10 cellular contexts compared by ENCODE assay signal in genomic region chr12:47867496-47867941, GRCh38. TPM values are rescaled to one million over a fixed set of nuclear protein-coding genes. Genes with fewer than 3 reads are reported as not detected.
DNase-seq lines count a peak whose midpoint lies in the region; ATAC-seq and TF ChIP-seq lines count a peak whose summit lies in the region.
"Had no signal": no experiment of that assay in that cellular context is flagged by ENCODE, and none has a peak within 500 bp of the region (broad histone marks: within the 10 kb centered on the region; RNA-seq: fewer than 3 reads in every experiment).

No MANE protein-coding gene starts in this region.

- H3K9me3 ChIP-seq in gastroesophageal sphincter: no peaks in the 10 kb centered on the region
- H3K9me3 ChIP-seq: thoracic aorta had no signal

- TF ChIP-seq CTCF in gastroesophageal sphincter (IDR thresholded peaks at IDR 0.05): no peak

- ATAC-seq in gastroesophageal sphincter: peak; percentile 37

- TF ChIP-seq EP300 in gastroesophageal sphincter (IDR thresholded peaks at IDR 0.05): no peak

- no peaks in the 10 kb centered on the region for H3K27me3 ChIP-seq in gastroesophageal sphincter
- H3K27me3 ChIP-seq: neural progenitor cell had no signal

- no peak for TF ChIP-seq POLR2A in gastroesophageal sphincter (IDR thresholded peaks at IDR 0.05)

- H3K36me3 ChIP-seq in gastroesophageal sphincter: no peaks in the 10 kb centered on the region
- H3K36me3 ChIP-seq: neural progenitor cell, thoracic aorta had no signal

- no peak overlapping the region for H3K4me3 ChIP-seq in gastroesophageal sphincter
- H3K4me3 ChIP-seq: neural progenitor cell, thoracic aorta had no signal

- DNase-seq in stimulated activated CD4-positive, alpha-beta T cell treated with anti-CD3 and anti-CD28 coated beads, Interleukin-15, amount 100 ng/mL, for 24 hours: peak; percentile 78
- DNase-seq in stimulated activated CD4-positive, alpha-beta T cell treated with anti-CD3 and anti-CD28 coated beads, Interleukin-12 subunit alpha, Interleukin-12 subunit beta, amount 100 ng/mL, for 4 hours: no peak
- peak; percentile 65 to 76 for DNase-seq in activated CD4-positive, alpha-beta T cell treated with anti-CD3 and anti-CD28 coated beads, Interleukin-2, amount 50 U/mL, for 48 hours
- DNase-seq in NCI-H2107 (lab: John Stamatoyannopoulos, UW): no peak
- no peak for DNase-seq in NCI-H146 treated with DMSO at 0.1 percent for 48 hours (lab: John Stamatoyannopoulos, UW; ENCODE audit: unreplicated experiment)
- DNase-seq in NCI-H748 treated with DMSO at 0.1 percent for 48 hours (lab: John Stamatoyannopoulos, UW): no peak
- no peak for DNase-seq in NCI-H1092 (lab: John Stamatoyannopoulos, UW)

- WGBS in gastroesophageal sphincter (ENCODE audit: low coverage in 1 of 2), 2 donors: 50 to 77% methylated on average over 1 of the region's 4 CpGs

- H3K4me1 ChIP-seq in gastroesophageal sphincter: peaks cover 0 to 17% (median 11%) of the 10 kb centered on the region in 3 donors
- H3K4me1 ChIP-seq: neural progenitor cell had no signal

- no peak overlapping the region for H3K27ac ChIP-seq in gastroesophageal sphincter
- H3K27ac ChIP-seq: neural progenitor cell, thoracic aorta had no signal

RNA-seq across cellular contexts. Expression of gene VDR, which starts 37.3 kb away (rescaled TPM):
- total RNA-seq in gastroesophageal sphincter: 1 to 10 TPM; 1.2 to 5.5 (median 1.6) TPM

RNA-seq across cellular contexts. Expression of gene HDAC7, which starts 47.8 kb away (rescaled TPM):
- 10 to 100 TPM; 55.9 to 96.5 (median 59.4) TPM for total RNA-seq in gastroesophageal sphincter

Comparison
In these comparisons a context has a peak if more than half of its experiments do, and no peak if none do; other contexts are left out.
1. DNase-seq: peak in stimulated activated CD4-positive, alpha-beta T cell treated with anti-CD3 and anti-CD28 coated beads, Interleukin-15, amount 100 ng/mL, for 24 hours (single experiment) and activated CD4-positive, alpha-beta T cell treated with anti-CD3 and anti-CD28 coated beads, Interleukin-2, amount 50 U/mL, for 48 hours (2 of 2); none in stimulated activated CD4-positive, alpha-beta T cell treated with anti-CD3 and anti-CD28 coated beads, Interleukin-12 subunit alpha, Interleukin-12 subunit beta, amount 100 ng/mL, for 4 hours (single experiment), NCI-H2107 (single experiment), NCI-H146 treated with DMSO at 0.1 percent for 48 hours (single experiment), NCI-H748 treated with DMSO at 0.1 percent for 48 hours (single experiment) and NCI-H1092 (single experiment).